ENCODE assay signal across 1 cellular context in the genomic region with DNA sequence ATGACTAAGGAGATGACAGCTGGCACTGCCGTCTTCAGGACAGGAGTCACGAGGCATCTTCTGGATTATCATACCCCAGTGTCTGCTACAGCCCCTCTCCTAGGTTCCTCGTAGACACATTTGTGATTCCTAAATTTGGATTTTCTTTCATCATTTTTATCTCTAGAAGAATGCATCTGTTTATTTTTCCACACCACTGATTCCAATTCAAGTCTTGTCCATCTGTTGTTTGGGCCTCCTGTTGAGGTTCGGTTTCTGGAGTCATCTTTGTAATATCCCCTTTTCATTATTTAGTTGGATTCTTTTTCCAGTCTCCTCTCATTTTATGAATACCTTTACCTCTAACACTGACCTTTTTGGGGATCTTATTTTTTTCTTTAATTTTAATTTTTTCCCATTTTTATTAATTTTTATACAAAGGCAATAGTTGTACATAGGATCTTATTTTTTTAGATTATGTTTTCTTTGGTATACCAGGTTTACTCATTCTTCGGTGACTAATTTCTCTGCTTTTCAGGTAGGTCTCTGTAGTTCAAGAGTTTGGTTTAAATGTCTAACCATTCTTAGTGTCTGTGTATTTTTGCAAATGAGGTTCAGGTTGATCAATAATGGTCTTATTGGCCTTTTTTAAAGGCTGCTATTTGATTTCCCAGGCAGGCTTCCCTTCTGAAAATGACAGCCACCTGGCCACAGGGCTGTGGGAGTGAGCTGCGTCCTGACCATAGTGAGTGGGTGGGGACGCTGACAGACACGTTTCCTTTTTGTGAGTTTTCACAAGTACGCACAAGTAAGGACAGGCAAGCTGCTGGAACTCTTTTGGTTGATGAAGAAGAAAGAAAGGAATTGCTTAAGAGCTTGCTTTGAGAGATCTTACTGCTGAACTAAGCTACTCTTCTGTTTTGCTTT.
A peak's percentile ranks its signal among the peaks of the same experiment; 100 is the strongest.
TF ChIP-seq lines count a peak whose summit lies in the region.

No MANE protein-coding gene starts in this region.

TF ChIP-seq in K562, 482 proteins besides CTCF, POLR2A, EP300 and RAD21 (continued from another document):
- TF ChIP-seq, protein P1, sequence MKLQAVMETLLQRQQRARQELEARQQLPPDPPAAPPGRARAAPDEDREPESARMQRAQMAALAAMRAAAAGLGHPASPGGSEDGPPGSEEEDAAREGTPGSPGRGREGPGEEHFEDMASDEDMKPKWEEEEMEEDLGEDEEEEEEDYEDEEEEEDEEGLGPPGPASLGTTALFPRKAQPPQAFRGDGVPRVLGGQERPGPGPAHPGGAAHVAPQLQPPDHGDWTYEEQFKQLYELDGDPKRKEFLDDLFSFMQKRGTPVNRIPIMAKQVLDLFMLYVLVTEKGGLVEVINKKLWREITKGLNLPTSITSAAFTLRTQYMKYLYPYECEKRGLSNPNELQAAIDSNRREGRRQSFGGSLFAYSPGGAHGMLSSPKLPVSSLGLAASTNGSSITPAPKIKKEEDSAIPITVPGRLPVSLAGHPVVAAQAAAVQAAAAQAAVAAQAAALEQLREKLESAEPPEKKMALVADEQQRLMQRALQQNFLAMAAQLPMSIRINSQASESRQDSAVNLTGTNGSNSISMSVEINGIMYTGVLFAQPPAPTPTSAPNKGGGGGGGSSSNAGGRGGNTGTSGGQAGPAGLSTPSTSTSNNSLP (IDR thresholded peaks at IDR 0.05; ENCODE audit: borderline replicate concordance, low read depth, low read length): no peak
- TF ChIP-seq BRD4 (IDR thresholded peaks at IDR 0.05): no peak
- no peak for TF ChIP-seq POLR2G (IDR thresholded peaks at IDR 0.05; ENCODE audit: low read depth, low read length)
- TF ChIP-seq EGR1 (conservative IDR thresholded peaks at IDR 0.05): peak; percentile 66
